Comparison of ENCODE assay signal across 7 cellular contexts in genomic region chr7:63899691-63900393, GRCh38.
A peak's percentile ranks its signal among the peaks of the same experiment; 100 is the strongest.
DNase-seq lines count a peak whose midpoint lies in the region; ATAC-seq and TF ChIP-seq lines count a peak whose summit lies in the region.

No MANE protein-coding gene starts in this region.

- H3K27ac ChIP-seq in esophagus squamous epithelium (peak overlapping the region in 2 of 4 donors; percentile 59 to 72), gastrocnemius medialis (peak overlapping the region in 3 of 4 donors; percentile 67 to 72 (median 68)), vagina (no peak overlapping the region)

- TF ChIP-seq CTCF in esophagus squamous epithelium (IDR thresholded peaks at IDR 0.05), result no peak
- TF ChIP-seq CTCF in gastrocnemius medialis (IDR thresholded peaks at IDR 0.05 in 4 of 5, conservative IDR thresholded peaks at IDR 0.05 in 1 of 5), result no peak
- TF ChIP-seq CTCF in vagina (IDR thresholded peaks at IDR 0.05), result no peak
- TF ChIP-seq CTCF in nephron progenitor cell (IDR thresholded peaks at IDR 0.05), result no peak

- H3K4me1 Mint-ChIP-seq in activated CD8-positive, alpha-beta memory T cell treated with anti-CD3 and anti-CD28 coated beads, Interleukin-2, amount 10 ng/mL, durations not matched to agents 7 days and 5 days, result peaks cover 4% of the 10 kb centered on the region
- H3K4me1 Mint-ChIP-seq in nephron progenitor cell, result no peaks in the 10 kb centered on the region

- in situ Hi-C loops in gastrocnemius medialis (cut with MboI; ENCODE audit: low sequenced_read_pairs in 4 of 4), result loop anchor here in 1 of 4 donors (25.0 kb wide), 2 partner anchors 412 to 662 kb away; partner anchors contain the start of genes ZNF680 and ZNF736

- H3K9me3 Mint-ChIP-seq in activated CD8-positive, alpha-beta memory T cell treated with anti-CD3 and anti-CD28 coated beads, Interleukin-2, amount 10 ng/mL, durations not matched to agents 7 days and 5 days (ENCODE audit: low read depth), result peaks cover 17% of the 10 kb centered on the region
- peaks cover 83% of the 10 kb centered on the region for H3K9me3 Mint-ChIP-seq in nephron progenitor cell

- peak; percentile 26 to 64 for DNase-seq in NCI-H524 (lab: John Stamatoyannopoulos, UW)
- peak; percentile 78 for DNase-seq in activated CD8-positive, alpha-beta memory T cell treated with anti-CD3 and anti-CD28 coated beads, Interleukin-2, amount 10 ng/mL, durations not matched to agents 7 days and 5 days
- peak; percentile 31 for DNase-seq in esophagus squamous epithelium (lab: John Stamatoyannopoulos, UW)
- peak; percentile 60 to 74 for DNase-seq in gastrocnemius medialis
- no peak for DNase-seq in vagina (ENCODE audit: extremely low spot score in 2 of 2)
- DNase-seq in nephron progenitor cell, result no peak

- WGBS in esophagus squamous epithelium, 2 donors, result 30 to 55% methylated on average over 18 of the region's 29 CpGs

- peaks cover 0 to 19% (median 5%) of the 10 kb centered on the region in 3 donors for H3K4me1 ChIP-seq in esophagus squamous epithelium
- H3K4me1 ChIP-seq in gastrocnemius medialis, result peaks cover 0 to 3% of the 10 kb centered on the region in 2 donors
- peaks cover 12% of the 10 kb centered on the region for H3K4me1 ChIP-seq in vagina

- H3K27me3 Mint-ChIP-seq in activated CD8-positive, alpha-beta memory T cell treated with anti-CD3 and anti-CD28 coated beads, Interleukin-2, amount 10 ng/mL, durations not matched to agents 7 days and 5 days, result no peaks in the 10 kb centered on the region
- no peaks in the 10 kb centered on the region for H3K27me3 Mint-ChIP-seq in nephron progenitor cell (ENCODE audit: low read depth, poor library complexity)

- H3K9me3 ChIP-seq in esophagus squamous epithelium (no peaks in the 10 kb centered on the region), gastrocnemius medialis (no peaks in the 10 kb centered on the region), vagina (no peaks in the 10 kb centered on the region)

- peak overlapping the region; percentile 79 for H3K4me3 Mint-ChIP-seq in activated CD8-positive, alpha-beta memory T cell treated with anti-CD3 and anti-CD28 coated beads, Interleukin-2, amount 10 ng/mL, durations not matched to agents 7 days and 5 days
- no peak overlapping the region for H3K4me3 Mint-ChIP-seq in nephron progenitor cell

- H3K4me3 ChIP-seq in esophagus squamous epithelium (peak overlapping the region; percentile 41 to 65 (median 61)), gastrocnemius medialis (peak overlapping the region in 3 of 4 donors; percentile 65 to 72 (median 68)), vagina (peak overlapping the region; percentile 26 to 73)

- intact Hi-C loops in esophagus squamous epithelium (cut with DNase I) (no loop called here), gastrocnemius medialis (cut with DNase I; ENCODE audit: low total_unique reads) (no loop called here), vagina (cut with DNase I) (no loop called here)

- peak; percentile 78 for ATAC-seq in activated CD8-positive, alpha-beta memory T cell treated with anti-CD3 and anti-CD28 coated beads, Interleukin-2, amount 10 ng/mL, durations not matched to agents 7 days and 5 days
- ATAC-seq in gastrocnemius medialis (peak; percentile 86 to 90), HG03196 (IDR thresholded peaks at IDR 0.05; ENCODE audit: unreplicated experiment) (no peak)

- H3K36me3 ChIP-seq in esophagus squamous epithelium (no peaks in the 10 kb centered on the region), gastrocnemius medialis (no peaks in the 10 kb centered on the region), vagina (no peaks in the 10 kb centered on the region)

- no peak for TF ChIP-seq POLR2A in esophagus squamous epithelium (IDR thresholded peaks at IDR 0.05)
- no peak for TF ChIP-seq POLR2A in gastrocnemius medialis (IDR thresholded peaks at IDR 0.05)
- TF ChIP-seq POLR2A in vagina (IDR thresholded peaks at IDR 0.05), result no peak

- CTCF ChIA-PET in activated CD8-positive, alpha-beta memory T cell treated with anti-CD3 and anti-CD28 coated beads, Interleukin-2, amount 10 ng/mL, durations not matched to agents 7 days and 5 days (lab: Charles Lee), result no interaction called here

- peak overlapping the region; percentile 70 for H3K27ac Mint-ChIP-seq in activated CD8-positive, alpha-beta memory T cell treated with anti-CD3 and anti-CD28 coated beads, Interleukin-2, amount 10 ng/mL, durations not matched to agents 7 days and 5 days
- no peak overlapping the region for H3K27ac Mint-ChIP-seq in nephron progenitor cell

- H3K27me3 ChIP-seq in esophagus squamous epithelium (no peaks in the 10 kb centered on the region), gastrocnemius medialis (no peaks in the 10 kb centered on the region), vagina (no peaks in the 10 kb centered on the region)

- peaks cover 5% of the 10 kb centered on the region for H3K36me3 Mint-ChIP-seq in activated CD8-positive, alpha-beta memory T cell treated with anti-CD3 and anti-CD28 coated beads, Interleukin-2, amount 10 ng/mL, durations not matched to agents 7 days and 5 days
- H3K36me3 Mint-ChIP-seq in nephron progenitor cell (ENCODE audit: low read depth), result no peaks in the 10 kb centered on the region

Comparison
In these comparisons a context has a peak if more than half of its experiments do, and no peak if none do; other contexts are left out.
1. DNase-seq: peak in NCI-H524 (2 of 2), activated CD8-positive, alpha-beta memory T cell treated with anti-CD3 and anti-CD28 coated beads, Interleukin-2, amount 10 ng/mL, durations not matched to agents 7 days and 5 days (single experiment), esophagus squamous epithelium (single experiment) and gastrocnemius medialis (2 of 2); none in vagina (0 of 2) and nephron progenitor cell (single experiment).
2. Peak in every context shown above with its lines, with median percentiles within 50 percentile points of each other: H3K4me3 ChIP-seq.